In genomic region chr3:40763812-40764211, GRCh38 we compare ENCODE assay signal across 1 cellular context.
A peak's percentile ranks its signal among the peaks of the same experiment; 100 is the strongest.
TF ChIP-seq lines count a peak whose summit lies in the region.

No MANE protein-coding gene starts in this region.

TF ChIP-seq in K562, 482 proteins besides CTCF, POLR2A, EP300 and RAD21 (continued from another document):
- TF ChIP-seq SIX5 (IDR thresholded peaks at IDR 0.05; ENCODE audit: borderline replicate concordance in 1 of 2, insufficient read depth in 1 of 2, low read depth in 1 of 2, low read length in 2 of 2) = peak; percentile 19 to 35; a peak in 2 of 4 replicates
- no peak for TF ChIP-seq IRF1 (CRISPR knock-in tag; IDR thresholded peaks at IDR 0.05; ENCODE audit: borderline replicate concordance)
- TF ChIP-seq L3MBTL2 (IDR thresholded peaks at IDR 0.05) = no peak
- peak; percentile 71 for TF ChIP-seq NFYB (IDR thresholded peaks at IDR 0.05; ENCODE audit: extremely low read depth, insufficient read length)
- TF ChIP-seq RBM25 (IDR thresholded peaks at IDR 0.05; ENCODE audit: low read depth, low read length, severe bottlenecking) = peak; percentile 15
